Comparison of ENCODE assay signal across 17 cellular contexts in the genomic region with DNA sequence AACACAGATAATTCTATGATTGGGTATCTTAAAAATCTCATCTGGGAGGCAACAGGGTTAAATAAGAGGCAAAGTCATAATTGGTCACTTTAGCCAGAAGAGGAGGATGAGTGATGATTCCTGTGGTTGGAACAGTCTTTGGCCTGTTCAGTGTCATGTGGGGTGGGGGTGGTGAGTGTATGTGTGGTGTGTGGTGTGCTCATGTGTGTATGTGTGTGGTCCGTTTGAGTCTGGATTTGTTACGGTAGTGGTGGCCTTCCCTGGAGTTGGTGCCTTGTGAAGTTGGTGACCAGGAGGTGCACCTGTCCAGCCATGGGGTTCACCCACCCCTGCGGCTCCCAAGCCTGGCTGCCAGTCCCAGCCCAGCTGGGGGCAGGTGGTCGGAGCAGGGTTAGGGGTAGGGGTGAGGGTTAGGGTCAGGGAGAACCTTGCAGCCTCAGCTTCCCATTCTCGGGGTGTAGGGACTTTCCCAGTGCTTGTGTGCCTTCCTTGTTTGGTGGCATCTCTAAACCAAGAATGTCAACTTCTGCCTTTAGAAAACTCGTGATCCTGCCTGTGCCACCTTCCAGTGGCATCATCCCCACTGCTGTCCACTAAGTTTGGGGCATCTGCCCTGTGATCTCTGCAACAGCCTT.
DNase-seq lines count a peak whose midpoint lies in the region; ATAC-seq and TF ChIP-seq lines count a peak whose summit lies in the region.
"Had no signal": no experiment of that assay in that cellular context is flagged by ENCODE, and none has a peak within 500 bp of the region (broad histone marks: within the 10 kb centered on the region; RNA-seq: fewer than 3 reads in every experiment).

No MANE protein-coding gene starts in this region.

- TF ChIP-seq POLR2A in testis (IDR thresholded peaks at IDR 0.05), result no peak

- H3K4me3 Mint-ChIP-seq in activated B cell treated with CpG ODN at 0.5 μM for 24 hours, result peak overlapping the region; percentile 17
- H3K4me3 Mint-ChIP-seq: activated CD4-positive, alpha-beta memory T cell treated with anti-CD3 and anti-CD28 coated beads for 36 hours; CD4-positive, CD25-positive, alpha-beta regulatory T cell; mesothelial cell of epicardium had no signal

- CTCF ChIA-PET in activated B cell treated with CpG ODN at 0.5 μM for 24 hours (lab: Charles Lee), result interaction anchor here (1.0 kb wide), 1 partner anchor 130 kb away, joined by 3 read pairs; no protein-coding TSS in a partner anchor

- POLR2A ChIA-PET in activated B cell treated with CpG ODN at 0.5 μM for 24 hours (lab: Charles Lee), result interaction anchor here (0.9 to 1.1 kb wide), 2 partner anchors 152 to 251 kb away, joined by 3 read pairs; no protein-coding TSS in a partner anchor

- H3K27me3 Mint-ChIP-seq in activated B cell treated with CpG ODN at 0.5 μM for 24 hours, result no peaks in the 10 kb centered on the region
- H3K27me3 Mint-ChIP-seq: activated CD4-positive, alpha-beta memory T cell treated with anti-CD3 and anti-CD28 coated beads for 36 hours; CD4-positive, CD25-positive, alpha-beta regulatory T cell had no signal

- WGBS in testis, 2 donors, result 78 to 90% methylated on average over 3 to 6 of the region's 6 CpGs

- ATAC-seq in Right ventricle myocardium superior (ENCODE audit: poor library complexity) (peak; percentile 6), activated B cell treated with CpG ODN at 0.5 μM for 24 hours (ENCODE audit: low read depth) (peak; percentile 59), left lung (peak; percentile 57)

- H3K9me3 ChIP-seq in left ventricle myocardium inferior (replicated peaks) (no peaks in the 10 kb centered on the region), left lung (no peaks in the 10 kb centered on the region), stomach smooth muscle (ENCODE audit: control insufficient read depth in 2 of 2, low read length in 2 of 2) (no peaks in the 10 kb centered on the region), testis (no peaks in the 10 kb centered on the region)

- no peak for TF ChIP-seq CTCF in left ventricle myocardium inferior (IDR thresholded peaks at IDR 0.05; ENCODE audit: borderline replicate concordance)
- TF ChIP-seq CTCF in activated B cell treated with CpG ODN at 0.5 μM for 24 hours (IDR thresholded peaks at IDR 0.05), result no peak
- TF ChIP-seq CTCF in left lung (IDR thresholded peaks at IDR 0.05), result no peak
- TF ChIP-seq CTCF in testis (IDR thresholded peaks at IDR 0.05), result no peak

- no peak overlapping the region for H3K9ac ChIP-seq in stomach smooth muscle (ENCODE audit: low read length in 2 of 2)

- H3K27ac Mint-ChIP-seq in activated B cell treated with CpG ODN at 0.5 μM for 24 hours, result peak overlapping the region; percentile 51
- H3K27ac Mint-ChIP-seq: activated CD4-positive, alpha-beta memory T cell treated with anti-CD3 and anti-CD28 coated beads for 36 hours; CD4-positive, CD25-positive, alpha-beta regulatory T cell; mesothelial cell of epicardium had no signal

- intact Hi-C loops in Right ventricle myocardium superior (cut with DNase I), result no loop called here
- intact Hi-C loops in left ventricle myocardium inferior (cut with micrococcal nuclease), result no loop called here
- intact Hi-C loops in activated B cell treated with CpG ODN at 0.5 μM for 24 hours (cut with micrococcal nuclease), result no loop called here
- intact Hi-C loops in left lung (cut with DNase I), result no loop called here
- intact Hi-C loops in testis (cut with DNase I; ENCODE audit: low total_unique reads), result no loop called here

- no peaks in the 10 kb centered on the region for H3K9me3 Mint-ChIP-seq in activated B cell treated with CpG ODN at 0.5 μM for 24 hours
- H3K9me3 Mint-ChIP-seq: activated CD4-positive, alpha-beta memory T cell treated with anti-CD3 and anti-CD28 coated beads for 36 hours; CD4-positive, CD25-positive, alpha-beta regulatory T cell; mesothelial cell of epicardium had no signal

- no peaks in the 10 kb centered on the region for H3K4me1 ChIP-seq in left ventricle myocardium inferior
- peaks cover 0 to 8% of the 10 kb centered on the region in 2 donors for H3K4me1 ChIP-seq in left lung
- no peaks in the 10 kb centered on the region for H3K4me1 ChIP-seq in stomach smooth muscle (ENCODE audit: control insufficient read depth, insufficient read depth, low read length)
- no peaks in the 10 kb centered on the region for H3K4me1 ChIP-seq in testis

- H3K4me1 Mint-ChIP-seq in activated B cell treated with CpG ODN at 0.5 μM for 24 hours, result peaks cover 42% of the 10 kb centered on the region
- H3K4me1 Mint-ChIP-seq: mesothelial cell of epicardium had no signal

- H3K36me3 Mint-ChIP-seq in activated B cell treated with CpG ODN at 0.5 μM for 24 hours (ENCODE audit: low read depth), result no peaks in the 10 kb centered on the region
- H3K36me3 Mint-ChIP-seq: activated CD4-positive, alpha-beta memory T cell treated with anti-CD3 and anti-CD28 coated beads for 36 hours; CD4-positive, CD25-positive, alpha-beta regulatory T cell had no signal

- H3K27me3 ChIP-seq in left ventricle myocardium inferior (ENCODE audit: low read depth) (no peaks in the 10 kb centered on the region), left lung (no peaks in the 10 kb centered on the region), stomach smooth muscle (ENCODE audit: control insufficient read depth in 1 of 2, insufficient read depth in 2 of 2, low read length in 2 of 2) (no peaks in the 10 kb centered on the region), testis (no peaks in the 10 kb centered on the region)

- H3K27ac ChIP-seq in left ventricle myocardium inferior (replicated peaks) (no peak overlapping the region), left lung (no peak overlapping the region), stomach smooth muscle (ENCODE audit: low read length) (peak overlapping the region; percentile 37), testis (no peak overlapping the region)

- DNase-seq in Right ventricle myocardium superior (no peak), left ventricle myocardium inferior (no peak), activated B cell treated with CpG ODN at 0.5 μM for 24 hours (no peak), left lung (peak in 1 of 2 donors; percentile 53), foreskin melanocyte (no peak), testis (no peak), midbrain (lab: John Stamatoyannopoulos, UW) (no peak)
- DNase-seq: 8988T; activated CD4-positive, alpha-beta memory T cell treated with anti-CD3 and anti-CD28 coated beads for 36 hours; CD4-positive, CD25-positive, alpha-beta regulatory T cell; cortex of kidney; DMS53; Kasumi-1; NCI-H1417; occipital lobe had no signal

- peaks cover 100% of the 10 kb centered on the region for H3K36me3 ChIP-seq in left ventricle myocardium inferior
- peaks cover 0 to 62% of the 10 kb centered on the region in 2 donors for H3K36me3 ChIP-seq in left lung
- H3K36me3 ChIP-seq in stomach smooth muscle (ENCODE audit: control insufficient read depth in 2 of 2, insufficient read depth in 2 of 2, low read length in 2 of 2), result peaks cover 86 to 91% of the 10 kb centered on the region in 2 donors
- no peaks in the 10 kb centered on the region for H3K36me3 ChIP-seq in testis (ENCODE audit: low read depth, missing control alignments)

- H3K4me3 ChIP-seq in left ventricle myocardium inferior, result no peak overlapping the region
- H3K4me3 ChIP-seq in left lung, result no peak overlapping the region
- H3K4me3 ChIP-seq in stomach smooth muscle (ENCODE audit: low read length in 2 of 2), result no peak overlapping the region
- no peak overlapping the region for H3K4me3 ChIP-seq in testis

Comparison
In these comparisons a context has a peak if more than half of its experiments do, and no peak if none do; other contexts are left out.
1. ATAC-seq: peak in every context shown above with its lines; median percentile 59 in activated B cell treated with CpG ODN at 0.5 μM for 24 hours; 57 in left lung; 6 in Right ventricle myocardium superior.